15 cellular contexts compared by ENCODE assay signal in genomic region chr18:46239549-46239948, GRCh38.
A peak's percentile ranks its signal among the peaks of the same experiment; 100 is the strongest.
DNase-seq lines count a peak whose midpoint lies in the region; ATAC-seq and TF ChIP-seq lines count a peak whose summit lies in the region.
"Had no signal": no experiment of that assay in that cellular context is flagged by ENCODE, and none has a peak within 500 bp of the region (broad histone marks: within the 10 kb centered on the region; RNA-seq: fewer than 3 reads in every experiment).

No MANE protein-coding gene starts in this region.

- peaks cover 37% of the 10 kb centered on the region for H3K36me3 Mint-ChIP-seq in stimulated activated naive CD8-positive, alpha-beta T cell treated with anti-CD3 and anti-CD28 coated beads, Interleukin-15, Interleukin-2, amounts not matched to agents 100 ng/mL and 50 ng/mL, for 24 hours (ENCODE audit: low read depth)
- peaks cover 6% of the 10 kb centered on the region for H3K36me3 Mint-ChIP-seq in central memory CD8-positive, alpha-beta T cell (ENCODE audit: insufficient read depth)
- H3K36me3 Mint-ChIP-seq in mesothelial cell of epicardium: peaks cover 5% of the 10 kb centered on the region

- DNase-seq in stimulated activated naive CD8-positive, alpha-beta T cell treated with anti-CD3 and anti-CD28 coated beads, Interleukin-15, amount 100 ng/mL, for 72 hours: no peak
- DNase-seq in central memory CD8-positive, alpha-beta T cell (ENCODE audit: low spot score in 2 of 2): no peak
- DNase-seq in mesothelial cell of epicardium (ENCODE audit: low spot score in 2 of 2, unreplicated experiment in 2 of 2) (no peak), GOT3 (lab: John Stamatoyannopoulos, UW) (no peak), DMS53 (lab: John Stamatoyannopoulos, UW) (no peak)
- DNase-seq in activated naive CD4-positive, alpha-beta T cell (lab: John Stamatoyannopoulos, UW): no peak
- DNase-seq: KBM-7, NCI-H1436, NCI-H2029, NCI-H2171, NCI-H446 treated with DMSO at 0.1 percent for 48 hours, NCI-H774, PC-9 had no signal

- ATAC-seq in stimulated activated naive CD8-positive, alpha-beta T cell treated with anti-CD3 and anti-CD28 coated beads, Interleukin-15, amount 100 ng/mL, for 72 hours: no peak
- ATAC-seq in central memory CD8-positive, alpha-beta T cell (replicated peaks; ENCODE audit: extremely low read depth, poor library complexity, severe bottlenecking): no peak
- ATAC-seq: HCT116 had no signal

- no peak overlapping the region for H3K4me3 Mint-ChIP-seq in stimulated activated naive CD8-positive, alpha-beta T cell treated with anti-CD3 and anti-CD28 coated beads, Interleukin-15, Interleukin-2, amounts not matched to agents 100 ng/mL and 50 ng/mL, for 24 hours
- no peak overlapping the region for H3K4me3 Mint-ChIP-seq in stimulated activated naive CD8-positive, alpha-beta T cell treated with anti-CD3 and anti-CD28 coated beads, Interleukin-15, amount 100 ng/mL, for 72 hours
- H3K4me3 Mint-ChIP-seq in central memory CD8-positive, alpha-beta T cell: no peak overlapping the region
- H3K4me3 Mint-ChIP-seq in mesothelial cell of epicardium: no peak overlapping the region

- peak overlapping the region; percentile 33 for H3K27ac Mint-ChIP-seq in stimulated activated naive CD8-positive, alpha-beta T cell treated with anti-CD3 and anti-CD28 coated beads, Interleukin-15, Interleukin-2, amounts not matched to agents 100 ng/mL and 50 ng/mL, for 24 hours
- H3K27ac Mint-ChIP-seq in stimulated activated naive CD8-positive, alpha-beta T cell treated with anti-CD3 and anti-CD28 coated beads, Interleukin-15, amount 100 ng/mL, for 72 hours: peak overlapping the region in 1 of 2 donors; percentile 13
- peak overlapping the region; percentile 6 for H3K27ac Mint-ChIP-seq in central memory CD8-positive, alpha-beta T cell (ENCODE audit: low read depth)
- peak overlapping the region; percentile 62 for H3K27ac Mint-ChIP-seq in mesothelial cell of epicardium

- no peaks in the 10 kb centered on the region for H3K27me3 Mint-ChIP-seq in stimulated activated naive CD8-positive, alpha-beta T cell treated with anti-CD3 and anti-CD28 coated beads, Interleukin-15, Interleukin-2, amounts not matched to agents 100 ng/mL and 50 ng/mL, for 24 hours
- no peaks in the 10 kb centered on the region for H3K27me3 Mint-ChIP-seq in stimulated activated naive CD8-positive, alpha-beta T cell treated with anti-CD3 and anti-CD28 coated beads, Interleukin-15, amount 100 ng/mL, for 72 hours
- no peaks in the 10 kb centered on the region for H3K27me3 Mint-ChIP-seq in central memory CD8-positive, alpha-beta T cell
- no peaks in the 10 kb centered on the region for H3K27me3 Mint-ChIP-seq in mesothelial cell of epicardium (ENCODE audit: low read depth)

- no peak for TF ChIP-seq CTCF in mesothelial cell of epicardium (IDR thresholded peaks at IDR 0.05; ENCODE audit: unreplicated experiment)

- peaks cover 45% of the 10 kb centered on the region for H3K4me1 Mint-ChIP-seq in stimulated activated naive CD8-positive, alpha-beta T cell treated with anti-CD3 and anti-CD28 coated beads, Interleukin-15, Interleukin-2, amounts not matched to agents 100 ng/mL and 50 ng/mL, for 24 hours (ENCODE audit: low read depth)
- peaks cover 50% of the 10 kb centered on the region for H3K4me1 Mint-ChIP-seq in stimulated activated naive CD8-positive, alpha-beta T cell treated with anti-CD3 and anti-CD28 coated beads, Interleukin-15, amount 100 ng/mL, for 72 hours
- H3K4me1 Mint-ChIP-seq in central memory CD8-positive, alpha-beta T cell: peaks cover 32% of the 10 kb centered on the region
- H3K4me1 Mint-ChIP-seq in mesothelial cell of epicardium: peaks cover 14% of the 10 kb centered on the region

- no peaks in the 10 kb centered on the region for H3K9me3 Mint-ChIP-seq in stimulated activated naive CD8-positive, alpha-beta T cell treated with anti-CD3 and anti-CD28 coated beads, Interleukin-15, Interleukin-2, amounts not matched to agents 100 ng/mL and 50 ng/mL, for 24 hours
- H3K9me3 Mint-ChIP-seq in stimulated activated naive CD8-positive, alpha-beta T cell treated with anti-CD3 and anti-CD28 coated beads, Interleukin-15, amount 100 ng/mL, for 72 hours: no peaks in the 10 kb centered on the region
- no peaks in the 10 kb centered on the region for H3K9me3 Mint-ChIP-seq in central memory CD8-positive, alpha-beta T cell
- H3K9me3 Mint-ChIP-seq in mesothelial cell of epicardium: no peaks in the 10 kb centered on the region
